In genomic region chr17:80645706-80646325, GRCh38 we compare ENCODE assay signal across 29 cellular contexts.
A peak's percentile ranks its signal among the peaks of the same experiment; 100 is the strongest.
DNase-seq lines count a peak whose midpoint lies in the region; ATAC-seq, FAIRE-seq and TF ChIP-seq lines count a peak whose summit lies in the region.
"Had no signal": no experiment of that assay in that cellular context is flagged by ENCODE, and none has a peak within 500 bp of the region (broad histone marks: within the 10 kb centered on the region; RNA-seq: fewer than 3 reads in every experiment).

No MANE protein-coding gene starts in this region.

- 94% methylated on average over 11 of the region's 11 CpGs for WGBS in K562 (ENCODE audit: insufficient coverage, low coverage, missing lambda C conversion rate)

- H3K79me2 ChIP-seq in PC-3 (ENCODE audit: low read length) (peaks cover 72% of the 10 kb centered on the region), K562 (ENCODE audit: control insufficient read depth, insufficient read depth, low read length) (peaks cover 41% of the 10 kb centered on the region)

- peaks cover 32 to 62% (median 48%) of the 10 kb centered on the region in 4 donors for H3K4me1 Mint-ChIP-seq in CD4-positive, CD25-positive, alpha-beta regulatory T cell

- peaks cover 40% of the 10 kb centered on the region for H3K4me1 ChIP-seq in CD4-positive, CD25-positive, alpha-beta regulatory T cell (ENCODE audit: control insufficient read depth, insufficient read depth, low read length, poor library complexity, severe bottlenecking)
- H3K4me1 ChIP-seq in PC-3 (ENCODE audit: insufficient read depth, low read length), result peaks cover 29% of the 10 kb centered on the region
- peaks cover 11 to 17% of the 10 kb centered on the region in 2 experiments; a peak in 4 of 5 replicates for H3K4me1 ChIP-seq in K562 (replicated peaks in 1 of 2; ENCODE audit: control insufficient read depth in 2 of 2, insufficient read depth in 2 of 2, low read length in 2 of 2)
- H3K4me1 ChIP-seq: A549, breast epithelium, colonic mucosa had no signal

- DNase-seq in NCI-H2196 (lab: John Stamatoyannopoulos, UW; ENCODE audit: unreplicated experiment) (peak; percentile 37), NCI-H2196 treated with DMSO at 0.1 percent for 48 hours (lab: John Stamatoyannopoulos, UW; ENCODE audit: unreplicated experiment) (no peak), PC-3 (peak; percentile 27), K562 (ENCODE audit: extremely low read depth in 1 of 4, low spot score in 3 of 4) (no peak), NK-92 (lab: John Stamatoyannopoulos, UW; ENCODE audit: unreplicated experiment) (no peak), pons (ENCODE audit: low spot score) (no peak)
- no peak for DNase-seq in CD4-positive, CD25-positive, alpha-beta regulatory T cell
- DNase-seq: activated CD4-positive, alpha-beta T cell treated with anti-CD3 and anti-CD28 coated beads for 1 hour; BE2C; Caco-2; colonic mucosa; gastrocnemius medialis; hypothalamus; Kasumi-1; left lung; MV-4-11; natural killer cell; NCI-H146; NCI-H226; NCI-H82; OCI-M1; SHP77; SW 1271; upper lobe of right lung had no signal

- no peaks in the 10 kb centered on the region for H3K9me3 ChIP-seq in CD4-positive, CD25-positive, alpha-beta regulatory T cell (ENCODE audit: control insufficient read depth in 2 of 2, low read length in 2 of 2)
- H3K9me3 ChIP-seq in PC-3 (ENCODE audit: low read length) (no peaks in the 10 kb centered on the region), K562 (replicated peaks; ENCODE audit: control insufficient read depth, insufficient read depth, low read depth, low read length) (no peaks in the 10 kb centered on the region)
- H3K9me3 ChIP-seq: A549, breast epithelium, Caco-2, colonic mucosa, gastrocnemius medialis, left lung, upper lobe of right lung had no signal

- peak overlapping the region; percentile 27 for H3K4me3 ChIP-seq in CD4-positive, CD25-positive, alpha-beta regulatory T cell (ENCODE audit: low read depth, low read length)
- H3K4me3 ChIP-seq in PC-3 (ENCODE audit: low read length), result no peak overlapping the region
- no peak overlapping the region for H3K4me3 ChIP-seq in K562
- H3K4me3 ChIP-seq: A549, breast epithelium, colonic mucosa, gastrocnemius medialis, left lung, upper lobe of right lung had no signal

- H3K36me3 ChIP-seq in CD4-positive, CD25-positive, alpha-beta regulatory T cell (ENCODE audit: control insufficient read depth, insufficient read depth, low read length), result peaks cover 3% of the 10 kb centered on the region
- H3K36me3 ChIP-seq in PC-3 (ENCODE audit: low read depth, low read length) (peaks cover 10% of the 10 kb centered on the region; the same call in 1 of the 2 replicates), K562 (ENCODE audit: control insufficient read depth, insufficient read depth, low read length) (peaks cover 13% of the 10 kb centered on the region; the same call in 2 of the 3 replicates)
- H3K36me3 ChIP-seq: breast epithelium, colonic mucosa, gastrocnemius medialis, left lung, upper lobe of right lung had no signal

- no peak overlapping the region for H3K27ac ChIP-seq in CD4-positive, CD25-positive, alpha-beta regulatory T cell (ENCODE audit: insufficient read depth, low read length, poor library complexity, severe bottlenecking)
- H3K27ac ChIP-seq in PC-3 (ENCODE audit: low read length), result no peak overlapping the region
- H3K27ac ChIP-seq in K562 (ENCODE audit: extremely low read depth, low read depth, low read length), result no peak overlapping the region
- H3K27ac ChIP-seq: A549, breast epithelium, colonic mucosa, gastrocnemius medialis, left lung, upper lobe of right lung had no signal

- no peaks in the 10 kb centered on the region for H3K27me3 Mint-ChIP-seq in CD4-positive, CD25-positive, alpha-beta regulatory T cell

- POLR2A ChIA-PET in PC-3 (lab: Charles Lee; ENCODE audit: unreplicated experiment) (no interaction called here), K562 (lab: Yijun Ruan, JAX) (interaction anchor here (0.6 kb wide), 1 partner anchor 78 kb away, joined by 3 read pairs; no protein-coding TSS in a partner anchor)

- FAIRE-seq in K562 (lab: Jason Lieb, UNC), result no peak
- FAIRE-seq: GM12892 had no signal

- intact Hi-C loops in PC-3 (cut with micrococcal nuclease), result no loop called here
- intact Hi-C loops in K562 (cut with micrococcal nuclease), result loop anchor here (5.0 kb wide), 1 partner anchor 69 kb away; no protein-coding TSS in a partner anchor

- peaks cover 12% of the 10 kb centered on the region; the same call in 1 of the 2 replicates for H4K20me1 ChIP-seq in PC-3 (ENCODE audit: low read length)
- peaks cover 15% of the 10 kb centered on the region; the same call in 1 of the 2 replicates for H4K20me1 ChIP-seq in K562 (replicated peaks; ENCODE audit: control insufficient read depth, insufficient read depth, low read length)

- no peak for TF ChIP-seq RAD21 in K562 (CRISPR knock-in tag; conservative IDR thresholded peaks at IDR 0.05 in 1 of 2, IDR thresholded peaks at IDR 0.05 in 1 of 2)

- TF ChIP-seq POLR2A in K562 (conservative IDR thresholded peaks at IDR 0.05), result no peak

- H3F3A ChIP-seq in PC-3 (ENCODE audit: low read length, unreplicated experiment), result no peaks in the 10 kb centered on the region

- peaks cover 19% of the 10 kb centered on the region for H3K36me3 Mint-ChIP-seq in CD4-positive, CD25-positive, alpha-beta regulatory T cell
- H3K36me3 Mint-ChIP-seq: natural killer cell had no signal

- no peak overlapping the region for H3K4me2 ChIP-seq in PC-3 (ENCODE audit: low read length)
- no peak overlapping the region for H3K4me2 ChIP-seq in K562 (ENCODE audit: insufficient read depth, low read length)
- H3K4me2 ChIP-seq: A549 had no signal

- BruUV-seq in PC-3 (replicated peaks; lab: Mats Ljungman, UMichigan) (no TSS peak), K562 (replicated peaks; lab: Mats Ljungman, UMichigan) (TSS peak; percentile 21)

- H3K9me1 ChIP-seq in K562 (ENCODE audit: control insufficient read depth, insufficient read depth, low read length), result no peaks in the 10 kb centered on the region

- no peak for TF ChIP-seq EP300 in K562 (IDR thresholded peaks at IDR 0.05; ENCODE audit: low read length)

- H3K27me3 ChIP-seq in CD4-positive, CD25-positive, alpha-beta regulatory T cell (ENCODE audit: control insufficient read depth, insufficient read depth, low read length), result no peaks in the 10 kb centered on the region
- no peaks in the 10 kb centered on the region for H3K27me3 ChIP-seq in PC-3 (ENCODE audit: low read length)
- no peaks in the 10 kb centered on the region for H3K27me3 ChIP-seq in K562 (ENCODE audit: control insufficient read depth in 2 of 2, insufficient read depth in 2 of 2, low read length in 2 of 2)
- H3K27me3 ChIP-seq: BE2C, breast epithelium, colonic mucosa, gastrocnemius medialis, left lung, upper lobe of right lung had no signal

- TF ChIP-seq CTCF in PC-3 (conservative IDR thresholded peaks at IDR 0.05; ENCODE audit: low read depth, low read length), result no peak
- no peak for TF ChIP-seq CTCF in K562 (IDR thresholded peaks at IDR 0.05 in 2 of 3, conservative IDR thresholded peaks at IDR 0.05 in 1 of 3; ENCODE audit: insufficient read depth in 2 of 3, low read depth in 1 of 3, low read length in 3 of 3)

- H2AFZ ChIP-seq in PC-3 (ENCODE audit: low read length), result no peak overlapping the region
- no peak overlapping the region for H2AFZ ChIP-seq in K562 (ENCODE audit: low read depth, low read length)

- H3K9me2 ChIP-seq in PC-3 (replicated peaks; ENCODE audit: low read length), result no peaks in the 10 kb centered on the region

- H3K9me3 Mint-ChIP-seq in CD4-positive, CD25-positive, alpha-beta regulatory T cell, result peaks cover 0 to 2% (median 0%) of the 10 kb centered on the region in 7 donors
- H3K9me3 Mint-ChIP-seq: natural killer cell had no signal

- in situ Hi-C loops in K562 (cut with MboI), result no loop called here

- no peak overlapping the region for H3K4me3 Mint-ChIP-seq in CD4-positive, CD25-positive, alpha-beta regulatory T cell
- H3K4me3 Mint-ChIP-seq: endodermal cell, natural killer cell had no signal

- H3K9ac ChIP-seq in PC-3 (ENCODE audit: low read length), result no peak overlapping the region
- H3K9ac ChIP-seq in K562 (ENCODE audit: insufficient read depth in 1 of 2, low read depth in 2 of 2, low read length in 2 of 2), result no peak overlapping the region

- no peak for ATAC-seq in CD4-positive, CD25-positive, alpha-beta regulatory T cell (ENCODE audit: low read depth in 2 of 2)
- ATAC-seq in PC-3, result peak; percentile 29; the same call in 1 of the 2 replicates
- ATAC-seq in K562, result no peak
- no peak for ATAC-seq in GM21526 (IDR thresholded peaks at IDR 0.05; ENCODE audit: low FRiP score, unreplicated experiment)
- ATAC-seq: A549, gastrocnemius medialis, left lung, natural killer cell, upper lobe of right lung had no signal

- peak overlapping the region in 2 of 3 donors; percentile 45 to 71 for H3K27ac Mint-ChIP-seq in CD4-positive, CD25-positive, alpha-beta regulatory T cell
- H3K27ac Mint-ChIP-seq: endodermal cell, natural killer cell had no signal

- CTCF ChIA-PET in PC-3 (lab: Charles Lee), result no interaction called here
- CTCF ChIA-PET in K562 (lab: Yijun Ruan, JAX; ENCODE audit: low intra/inter-chr PET ratio), result no interaction called here

TF ChIP-seq in K562, 482 proteins besides CTCF, POLR2A, EP300 and RAD21 (continues in another document):
- TF ChIP-seq EHMT2 (IDR thresholded peaks at IDR 0.05), result no peak
- TF ChIP-seq ZNF449 (CRISPR knock-in tag; IDR thresholded peaks at IDR 0.05), result no peak
- TF ChIP-seq KAT2B (IDR thresholded peaks at IDR 0.05; ENCODE audit: low read depth, low read length), result no peak
- no peak for TF ChIP-seq PHF8 (IDR thresholded peaks at IDR 0.05; ENCODE audit: borderline replicate concordance, low read length)
- TF ChIP-seq E2F6 (IDR thresholded peaks at IDR 0.05; ENCODE audit: borderline replicate concordance in 1 of 2, extremely low read depth in 1 of 2, insufficient read depth in 1 of 2, insufficient read length in 1 of 2, low read depth in 1 of 2, low read length in 1 of 2, poor library complexity in 1 of 2, severe bottlenecking in 1 of 2), result no peak
- TF ChIP-seq NRF1 (conservative IDR thresholded peaks at IDR 0.05 in 1 of 2, IDR thresholded peaks at IDR 0.05 in 1 of 2), result no peak

Comparison
In these comparisons a context has a peak if more than half of its experiments do, and no peak if none do; other contexts are left out.
1. DNase-seq: peak in NCI-H2196 (single experiment) and PC-3 (single experiment); none in NCI-H2196 treated with DMSO at 0.1 percent for 48 hours (single experiment), CD4-positive, CD25-positive, alpha-beta regulatory T cell (0 of 3), K562 (0 of 4), NK-92 (single experiment) and pons (single experiment).